15 cellular contexts compared by ENCODE assay signal in genomic region chr6:42702200-42702599, GRCh38. TPM values are rescaled to one million over a fixed set of nuclear protein-coding genes. Genes with fewer than 3 reads are reported as not detected.
A peak's percentile ranks its signal among the peaks of the same experiment; 100 is the strongest.
DNase-seq lines count a peak whose midpoint lies in the region; ATAC-seq, FAIRE-seq and TF ChIP-seq lines count a peak whose summit lies in the region.
"Had no signal": no experiment of that assay in that cellular context is flagged by ENCODE, and none has a peak within 500 bp of the region (broad histone marks: within the 10 kb centered on the region; RNA-seq: fewer than 3 reads in every experiment).

No MANE protein-coding gene starts in this region.

- no peak for FAIRE-seq in kidney (lab: Jason Lieb, UNC)
- FAIRE-seq: islet of Langerhans had no signal

- WGBS in ovary, 3 donors: 30 to 72% (median 47%) methylated on average over 2 of the region's 2 CpGs

- no peak overlapping the region for H3K27ac ChIP-seq in kidney (ENCODE audit: low read depth in 2 of 2, low read length in 2 of 2)
- no peak overlapping the region for H3K27ac ChIP-seq in ovary
- H3K27ac ChIP-seq: upper lobe of right lung had no signal

- in situ Hi-C loops in ACHN (cut with HindIII; ENCODE audit: low pct_ligation_motif_present, low pct_unique_long_range_greater_than_20kb, low sequenced_read_pairs): no loop called here

- POLR2A ChIA-PET in naive thymus-derived CD8-positive, alpha-beta T cell (lab: Charles Lee): interaction anchor here (1.0 kb wide), 1 partner anchor 13 kb away, joined by 3 read pairs; no protein-coding TSS in a partner anchor

- no peak overlapping the region for H3K9ac ChIP-seq in kidney (ENCODE audit: low read length in 2 of 2)

- H3K4me3 Mint-ChIP-seq in naive thymus-derived CD8-positive, alpha-beta T cell: no peak overlapping the region
- H3K4me3 Mint-ChIP-seq: neural crest cell had no signal

- no peak for TF ChIP-seq EP300 in ovary (IDR thresholded peaks at IDR 0.05)

- H3K4me1 ChIP-seq in kidney (ENCODE audit: control insufficient read depth in 1 of 2, insufficient read depth in 1 of 2, low read depth in 1 of 2, low read length in 2 of 2): no peaks in the 10 kb centered on the region
- peaks cover 5% of the 10 kb centered on the region for H3K4me1 ChIP-seq in ovary (ENCODE audit: insufficient read depth)
- H3K4me1 ChIP-seq: upper lobe of right lung had no signal

- H3K36me3 ChIP-seq in kidney (ENCODE audit: control insufficient read depth in 1 of 2, insufficient read depth in 2 of 2, low read length in 2 of 2): no peaks in the 10 kb centered on the region
- H3K36me3 ChIP-seq in ovary: no peaks in the 10 kb centered on the region
- H3K36me3 ChIP-seq: upper lobe of right lung had no signal

- intact Hi-C loops in kidney (cut with DNase I) (no loop called here), ovary (cut with DNase I) (no loop called here)

- no peak for TF ChIP-seq POLR2A in ovary (IDR thresholded peaks at IDR 0.05)

- no peak overlapping the region for H3K27ac Mint-ChIP-seq in naive thymus-derived CD8-positive, alpha-beta T cell

- H3K27me3 Mint-ChIP-seq in naive thymus-derived CD8-positive, alpha-beta T cell: peaks cover 0 to 1% (median 0%) of the 10 kb centered on the region in 5 donors

- H3K4me3 ChIP-seq in kidney (ENCODE audit: low read length in 2 of 2) (no peak overlapping the region), ovary (no peak overlapping the region)
- H3K4me3 ChIP-seq: upper lobe of right lung had no signal

- TF ChIP-seq CTCF in kidney (IDR thresholded peaks at IDR 0.05; ENCODE audit: borderline replicate concordance, extremely low read depth, insufficient read depth) (no peak), ovary (IDR thresholded peaks at IDR 0.05) (no peak)

- H3K4me1 Mint-ChIP-seq in naive thymus-derived CD8-positive, alpha-beta T cell: no peaks in the 10 kb centered on the region
- H3K4me1 Mint-ChIP-seq: neural crest cell had no signal

- no peaks in the 10 kb centered on the region for H3K27me3 ChIP-seq in ovary
- H3K27me3 ChIP-seq: upper lobe of right lung had no signal

- no peak for ATAC-seq in naive thymus-derived CD8-positive, alpha-beta T cell
- ATAC-seq: upper lobe of right lung had no signal

- no peaks in the 10 kb centered on the region for H3K36me3 Mint-ChIP-seq in naive thymus-derived CD8-positive, alpha-beta T cell

- DNase-seq in ACHN: peak; percentile 76
- DNase-seq in HS-5 (ENCODE audit: low read depth): peak; percentile 72
- DNase-seq in amniotic epithelial cell (ENCODE audit: low read depth): peak; percentile 89
- DNase-seq in kidney: peak; percentile 12
- DNase-seq in DMS 273 treated with DMSO at 0.1 percent for 48 hours (lab: John Stamatoyannopoulos, UW): no peak
- no peak for DNase-seq in naive thymus-derived CD8-positive, alpha-beta T cell
- DNase-seq in stimulated activated CD4-positive, alpha-beta T cell treated with anti-CD3 and anti-CD28 coated beads, Interleukin-4, amount 100 ng/mL, for 4 hours: no peak
- no peak for DNase-seq in ovary
- DNase-seq: activated CD4-positive, CD25-positive, alpha-beta regulatory T cell treated with anti-CD3 and anti-CD28 coated beads, Interleukin-2, amount 50 U/mL, for 72 hours; central memory CD4-positive, alpha-beta T cell; GF-D8; SHP77; upper lobe of right lung had no signal

- H3K9me3 ChIP-seq in kidney (ENCODE audit: control insufficient read depth in 1 of 2, low read length in 2 of 2) (no peaks in the 10 kb centered on the region), ovary (no peaks in the 10 kb centered on the region)
- H3K9me3 ChIP-seq: upper lobe of right lung had no signal

- no peaks in the 10 kb centered on the region for H3K9me3 Mint-ChIP-seq in naive thymus-derived CD8-positive, alpha-beta T cell
- H3K9me3 Mint-ChIP-seq: neural crest cell had no signal

RNA-seq across cellular contexts. Expression of gene PRPH2, which starts 20.2 kb away (rescaled TPM):
- total RNA-seq in kidney (1.6 TPM), ovary (1 to 10 TPM in 5 of 7 donors, under 1 TPM in 2; 0.80 to 6.8 (median 4.2) TPM)
- polyA plus RNA-seq in kidney (ENCODE audit: insufficient read depth, low read depth, low replicate concordance) (0.75 TPM), ovary (1 to 10 TPM; 2.0 to 2.8 TPM)
- under 1 TPM in 1 of 2 experiments, not detected in 1; 0.33 TPM for total RNA-seq in naive thymus-derived CD8-positive, alpha-beta T cell
- polyA plus RNA-seq in naive thymus-derived CD8-positive, alpha-beta T cell: under 1 TPM in 1 of 3 donors, not detected in 2; 0.08 TPM
- total RNA-seq: neural crest cell had no signal

RNA-seq across cellular contexts. Expression of gene TBCC, which starts 43.7 kb away (rescaled TPM):
- total RNA-seq in kidney: 21.2 TPM
- 17.6 TPM for polyA plus RNA-seq in kidney (ENCODE audit: insufficient read depth, low read depth, low replicate concordance)
- total RNA-seq in naive thymus-derived CD8-positive, alpha-beta T cell: 10 to 100 TPM; 76.0 to 77.0 TPM
- polyA plus RNA-seq in naive thymus-derived CD8-positive, alpha-beta T cell: 100 to 1,000 TPM; 112 to 126 (median 125) TPM
- 10 to 100 TPM; 15.2 to 18.7 (median 16.7) TPM for total RNA-seq in ovary
- 10 to 100 TPM; 14.1 to 15.4 TPM for polyA plus RNA-seq in ovary

Comparison
In these comparisons a context has a peak if more than half of its experiments do, and no peak if none do; other contexts are left out.
1. DNase-seq: peak in ACHN (single experiment), HS-5 (single experiment), amniotic epithelial cell (single experiment) and kidney (single experiment); none in DMS 273 treated with DMSO at 0.1 percent for 48 hours (single experiment), naive thymus-derived CD8-positive, alpha-beta T cell (0 of 10), stimulated activated CD4-positive, alpha-beta T cell treated with anti-CD3 and anti-CD28 coated beads, Interleukin-4, amount 100 ng/mL, for 4 hours (0 of 2) and ovary (0 of 5).